In the genomic region with DNA sequence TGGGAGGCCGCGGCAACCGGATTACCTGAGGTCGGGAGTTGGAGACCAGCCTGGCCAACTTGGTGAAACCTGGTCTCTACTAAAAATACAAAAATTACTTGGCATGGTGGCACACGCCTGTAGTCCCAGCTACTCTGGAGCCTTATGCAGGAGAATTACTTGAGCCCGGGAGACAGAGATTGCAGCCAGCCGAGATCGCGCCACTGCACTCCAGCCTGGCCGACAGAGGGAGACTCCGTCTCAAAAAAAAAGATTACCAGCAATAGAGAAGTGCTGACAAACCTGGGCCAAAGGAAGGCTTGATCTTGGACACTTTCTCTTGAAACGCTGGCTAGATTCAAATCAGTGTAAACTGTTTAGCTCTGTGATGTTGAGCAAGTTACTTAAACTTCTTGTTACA, we compare ENCODE assay signal across 8 cellular contexts. TPM values are rescaled to one million over a fixed set of nuclear protein-coding genes. Genes with fewer than 3 reads are reported as not detected.
DNase-seq lines count a peak whose midpoint lies in the region; FAIRE-seq and TF ChIP-seq lines count a peak whose summit lies in the region.

No MANE protein-coding gene starts in this region.

- H3K4me3 ChIP-seq in BLaER1, result 0 out of 2 replicates have a peak overlapping the region, but pooled peaks have one; percentile 25
- H3K4me3 ChIP-seq in astrocyte (ENCODE audit: insufficient read depth, low read depth, low read length), result no peak overlapping the region

- H4K20me1 ChIP-seq in BLaER1 (peaks cover 19% of the 10 kb centered on the region), astrocyte (ENCODE audit: insufficient read depth, low read length) (no peaks in the 10 kb centered on the region)

- H3K36me3 Mint-ChIP-seq in astrocyte (ENCODE audit: low read depth, unreplicated experiment), result peaks cover 2% of the 10 kb centered on the region

- FAIRE-seq in astrocyte (lab: Jason Lieb, UNC), result no peak

- H3K27me3 ChIP-seq in BLaER1, result peaks cover 74% of the 10 kb centered on the region
- H3K27me3 ChIP-seq in astrocyte (ENCODE audit: insufficient read depth, low read length), result peaks cover 71% of the 10 kb centered on the region

- no peaks in the 10 kb centered on the region for H3K9me3 ChIP-seq in BLaER1
- no peaks in the 10 kb centered on the region for H3K9me3 ChIP-seq in astrocyte (ENCODE audit: insufficient read depth, low read depth, low read length)

- no peaks in the 10 kb centered on the region for H3K79me2 ChIP-seq in astrocyte (ENCODE audit: insufficient read depth, low read length)

- DNase-seq in HT1080 (ENCODE audit: low read depth) (peak; percentile 60), astrocyte (ENCODE audit: low read depth) (no peak), left kidney (ENCODE audit: low read depth, low spot score) (peak; percentile 73), inferior parietal cortex (ENCODE audit: extremely low spot score) (no peak), T1000 (lab: John Stamatoyannopoulos, UW) (no peak), occipital lobe (lab: John Stamatoyannopoulos, UW) (no peak), D341Med (ENCODE audit: low spot score) (no peak)

- H3K9ac ChIP-seq in BLaER1 (peak overlapping the region; percentile 71; the same call in 1 of the 2 replicates), astrocyte (ENCODE audit: low read length) (no peak overlapping the region)

- H3K27ac ChIP-seq in BLaER1 (peak overlapping the region; percentile 82), astrocyte (ENCODE audit: low read depth, low read length) (no peak overlapping the region)

- H3K27ac Mint-ChIP-seq in astrocyte (ENCODE audit: unreplicated experiment), result no peak overlapping the region

- no peak overlapping the region for H3K4me3 Mint-ChIP-seq in astrocyte (ENCODE audit: unreplicated experiment)

- no peak overlapping the region for H2AFZ ChIP-seq in astrocyte (ENCODE audit: low read depth, low read length)

- H3K4me1 ChIP-seq in BLaER1, result peaks cover 73% of the 10 kb centered on the region
- peaks cover 6% of the 10 kb centered on the region for H3K4me1 ChIP-seq in astrocyte (ENCODE audit: insufficient read depth, low read length)

- H3K4me2 ChIP-seq in BLaER1, result peak overlapping the region; percentile 89
- H3K4me2 ChIP-seq in astrocyte (ENCODE audit: low read length), result no peak overlapping the region

- TF ChIP-seq CTCF in astrocyte (IDR thresholded peaks at IDR 0.05; ENCODE audit: insufficient read depth, low read depth, low read length), result peak; percentile 62

- H3K36me3 ChIP-seq in BLaER1 (no peaks in the 10 kb centered on the region), astrocyte (ENCODE audit: insufficient read depth, low read length) (no peaks in the 10 kb centered on the region)

- peaks cover 91% of the 10 kb centered on the region for H3K27me3 Mint-ChIP-seq in astrocyte (ENCODE audit: low read depth, unreplicated experiment)

- peaks cover 3% of the 10 kb centered on the region for H3K9me3 Mint-ChIP-seq in astrocyte (ENCODE audit: unreplicated experiment)

- H3K4me1 Mint-ChIP-seq in astrocyte (ENCODE audit: low read depth, unreplicated experiment), result no peaks in the 10 kb centered on the region

RNA-seq across cellular contexts. Expression of a gene that starts 4.3 kb away (rescaled TPM):
- total RNA-seq in HT1080 (2014; rRNA removed; shearing (Covaris generic)), result not detected in 2 replicates
- not detected in 2 replicates for polyA plus RNA-seq in HT1080 (2015; cell fraction: cytosol; rRNA removed)
- not detected in 2 replicates for polyA plus RNA-seq in HT1080 (2015; cell fraction: nucleus; rRNA removed)
- total RNA-seq in astrocyte (not detected in 2 replicates), occipital lobe (not detected)

RNA-seq across cellular contexts. Expression of a gene that starts 6.1 kb away (rescaled TPM):
- total RNA-seq in HT1080 (2014; rRNA removed; shearing (Covaris generic)), result 0.33 and 1.4 TPM in 2 replicates
- polyA plus RNA-seq in HT1080 (2015; cell fraction: cytosol; rRNA removed), result not detected in 2 replicates
- polyA plus RNA-seq in HT1080 (2015; cell fraction: nucleus; rRNA removed), result not detected in 2 replicates
- total RNA-seq in astrocyte (0.87 TPM in 1 of 2 replicates, not detected in the other), occipital lobe (not detected)

RNA-seq across cellular contexts. Expression of a gene that starts 8.4 kb away (rescaled TPM):
- total RNA-seq in HT1080 (2014; rRNA removed; shearing (Covaris generic)), result 100 and 148 TPM in 2 replicates
- 54.2 and 278 TPM in 2 replicates for polyA plus RNA-seq in HT1080 (2015; cell fraction: cytosol; rRNA removed)
- polyA plus RNA-seq in HT1080 (2015; cell fraction: nucleus; rRNA removed), result 72.6 and 86.9 TPM in 2 replicates
- total RNA-seq in astrocyte (7.0 and 9.7 TPM in 2 replicates), occipital lobe (14.5 TPM)

RNA-seq across cellular contexts. Expression of a gene that starts 16.2 kb away (rescaled TPM):
- total RNA-seq in HT1080 (2014; rRNA removed; shearing (Covaris generic)), result not detected in 2 replicates
- not detected in 2 replicates for polyA plus RNA-seq in HT1080 (2015; cell fraction: cytosol; rRNA removed)
- not detected in 2 replicates for polyA plus RNA-seq in HT1080 (2015; cell fraction: nucleus; rRNA removed)
- total RNA-seq in astrocyte (not detected in 2 replicates), occipital lobe (2.5 TPM)

RNA-seq across cellular contexts. Expression of a gene that starts 22.2 kb away (rescaled TPM):
- total RNA-seq in HT1080 (2014; rRNA removed; shearing (Covaris generic)), result not detected in 2 replicates
- polyA plus RNA-seq in HT1080 (2015; cell fraction: cytosol; rRNA removed), result not detected in 2 replicates
- polyA plus RNA-seq in HT1080 (2015; cell fraction: nucleus; rRNA removed), result not detected in 2 replicates
- not detected in 2 replicates for total RNA-seq in astrocyte
- not detected for total RNA-seq in occipital lobe

Comparison
In these comparisons a context has a peak if more than half of its experiments do, and no peak if none do; other contexts are left out.
1. DNase-seq: peak in HT1080 (single experiment) and left kidney (single experiment); none in astrocyte (single experiment), inferior parietal cortex (single experiment), T1000 (single experiment), occipital lobe (single experiment) and D341Med (single experiment).